ENCODE assay signal across 8 cellular contexts in the genomic region with DNA sequence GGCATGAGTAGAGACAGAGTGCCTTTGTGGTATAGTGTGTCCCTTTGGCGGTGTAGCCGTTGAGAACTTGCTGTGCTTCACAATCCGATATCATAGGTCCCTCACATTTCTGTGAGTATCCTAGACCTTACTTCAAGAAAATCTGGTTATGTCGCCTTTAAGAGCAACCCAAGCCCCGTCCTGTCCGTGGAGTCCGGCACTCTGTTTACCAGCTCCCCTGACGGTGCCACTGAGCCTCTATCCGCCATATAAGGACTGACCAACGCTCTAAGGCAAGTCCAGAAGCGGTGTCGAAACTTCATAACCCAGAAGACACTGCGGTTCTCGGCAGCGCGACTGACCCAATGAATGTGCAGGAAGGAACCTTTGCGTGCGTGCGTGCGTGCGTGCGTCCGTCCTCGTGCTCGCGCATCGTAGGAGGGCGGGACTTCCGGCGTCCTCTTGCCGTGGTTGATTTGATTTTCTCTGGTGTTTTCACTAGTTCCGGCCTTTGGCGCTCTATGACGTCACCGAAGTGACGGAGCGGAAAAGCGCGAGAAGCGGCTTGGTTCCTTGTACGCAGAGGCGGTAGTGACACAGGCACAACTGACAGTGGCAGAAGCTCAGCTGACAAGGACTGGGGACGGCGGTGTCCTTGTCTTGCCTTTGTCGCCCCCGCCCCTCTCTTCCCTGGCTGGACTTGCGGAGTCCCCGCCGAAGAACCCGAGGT. TPM values are rescaled to one million over a fixed set of nuclear protein-coding genes. Genes with fewer than 3 reads are reported as not detected.
DNase-seq lines count a peak whose midpoint lies in the region; ATAC-seq and TF ChIP-seq lines count a peak whose summit lies in the region.

A gene (plus strand): TSS at position 555 of the 709 bp plus-strand sequence. CDS start 1,283 bp downstream, outside the sequence.
A gene (plus strand): TSS at position 555 of the 709 bp plus-strand sequence. CDS start 5,005 bp downstream, outside the sequence.

- H3K9me3 ChIP-seq in OCI-LY7 (ENCODE audit: low read length) = no peaks in the 10 kb centered on the region

- DNase-seq in DMS 273 treated with DMSO at 0.1 percent for 48 hours (lab: John Stamatoyannopoulos, UW) (peak; percentile 97), HuH-7.5 (ENCODE audit: low spot score) (peak; percentile 86), OCI-LY7 (ENCODE audit: low spot score) (peak; percentile 99), activated T-cell treated with anti-CD3 and anti-CD28 coated beads for 4 hours (peak; percentile 97), epidermal melanocyte (ENCODE audit: insufficient read length, low spot score) (peak; percentile 91), midbrain (lab: John Stamatoyannopoulos, UW) (peak; percentile 99)
- peak; percentile 96 for DNase-seq in stimulated activated CD8-positive, alpha-beta memory T cell treated with anti-CD3 and anti-CD28 coated beads, Interleukin-15, amount 100 ng/mL, for 48 hours (ENCODE audit: low read depth in 2 of 2)

- peaks cover 15% of the 10 kb centered on the region for H3K36me3 ChIP-seq in OCI-LY7 (ENCODE audit: insufficient read depth, low read length)

- POLR2A ChIA-PET in OCI-LY7 (lab: Charles Lee) = interaction anchor here (0.5 to 1.2 kb wide), 3 partner anchors 13 to 1095 kb away, joined by 3 read pairs; a partner anchor contains a TSS

- H3K27ac ChIP-seq in OCI-LY7 (ENCODE audit: low read depth, low read length, poor library complexity, severe bottlenecking) = no peak within 1 kb of the TSS

- H3K79me2 ChIP-seq in OCI-LY7 (ENCODE audit: insufficient read depth, low read depth, low read length) = peaks cover 6% of the 10 kb centered on the region; the same call in 1 of the 2 replicates

- no TSS peak for BruUV-seq in OCI-LY7 (replicated peaks; lab: Mats Ljungman, UMichigan)

- peak within 1 kb of the TSS; percentile 92 for H3K4me2 ChIP-seq in OCI-LY7 (ENCODE audit: low read length)

- peaks cover 12% of the 10 kb centered on the region for H3K4me1 ChIP-seq in OCI-LY7 (ENCODE audit: insufficient read depth, low read length, poor library complexity, severe bottlenecking)

- no peaks in the 10 kb centered on the region for H4K20me1 ChIP-seq in OCI-LY7 (ENCODE audit: insufficient read depth, low read length)

- no peak for TF ChIP-seq CTCF in OCI-LY7 (conservative IDR thresholded peaks at IDR 0.05; ENCODE audit: low read length)

- H2AFZ ChIP-seq in OCI-LY7 (ENCODE audit: low read length) = peak within 1 kb of the TSS; percentile 88

- no peaks in the 10 kb centered on the region for H3K9me2 ChIP-seq in OCI-LY7 (ENCODE audit: insufficient read depth, low read length)

- CTCF ChIA-PET in OCI-LY7 (lab: Charles Lee; ENCODE audit: unreplicated experiment) = interaction anchor here (0.6 kb wide), 1 partner anchor 124 kb away, joined by 4 read pairs; a partner anchor contains a TSS

- peak; percentile 93 for ATAC-seq in GM21528 (IDR thresholded peaks at IDR 0.05; ENCODE audit: low FRiP score, unreplicated experiment)

- intact Hi-C loops in OCI-LY7 (cut with micrococcal nuclease; ENCODE audit: unreplicated experiment) = loop anchor here (1.0 kb wide), 1 partner anchor 26 kb away; a partner anchor contains a TSS

- H3K4me3 ChIP-seq in OCI-LY7 (ENCODE audit: low read depth, low read length, poor library complexity, severe bottlenecking) = peak within 1 kb of the TSS; percentile 83

RNA-seq across cellular contexts. Expression of the first gene that starts in this region (rescaled TPM):
- total RNA-seq in OCI-LY7 (2014; rRNA removed; shearing (Covaris generic)) = 12.7 and 19.3 TPM in 2 replicates
- 8.7 and 9.8 TPM in 2 replicates for total RNA-seq in OCI-LY7 (2022)

RNA-seq across cellular contexts. Expression of the second gene that starts in this region (rescaled TPM):
- total RNA-seq in OCI-LY7 (2014; rRNA removed; shearing (Covaris generic)) = 2.8 and 3.9 TPM in 2 replicates
- 4.5 and 4.8 TPM in 2 replicates for total RNA-seq in OCI-LY7 (2022)
